Comparison of ENCODE assay signal across 25 cellular contexts in the genomic region with DNA sequence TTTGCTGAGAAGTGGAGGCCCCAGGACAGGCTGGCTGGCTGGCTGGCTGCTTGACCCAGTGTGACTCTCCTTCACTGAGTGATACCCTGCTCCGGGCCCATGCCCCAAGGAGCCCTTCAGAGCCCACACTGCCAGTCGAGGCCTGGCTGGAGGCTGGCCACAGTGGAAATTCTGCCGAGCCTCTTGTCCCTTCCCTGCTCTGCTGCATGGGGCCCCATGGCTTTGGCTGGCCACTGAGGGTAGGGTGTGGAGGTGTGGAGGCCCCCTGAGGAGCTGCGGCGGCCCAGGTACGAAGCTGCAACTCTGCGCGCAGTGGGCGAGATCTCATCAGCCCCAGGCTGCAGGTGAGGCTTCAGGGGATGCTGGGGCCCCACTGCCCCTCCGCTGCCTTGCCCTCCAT. TPM values are rescaled to one million over a fixed set of nuclear protein-coding genes. Genes with fewer than 3 reads are reported as not detected.
A peak's percentile ranks its signal among the peaks of the same experiment; 100 is the strongest.
DNase-seq lines count a peak whose midpoint lies in the region; ATAC-seq, FAIRE-seq and TF ChIP-seq lines count a peak whose summit lies in the region.
"Had no signal": no experiment of that assay in that cellular context is flagged by ENCODE, and none has a peak within 500 bp of the region (broad histone marks: within the 10 kb centered on the region; RNA-seq: fewer than 3 reads in every experiment).

No MANE protein-coding gene starts in this region.

- H3K36me3 ChIP-seq in HepG2 (replicated peaks in 1 of 2; ENCODE audit: control insufficient read depth in 1 of 2, insufficient read depth in 2 of 2, low read length in 2 of 2) (peaks cover 24 to 25% of the 10 kb centered on the region in 2 experiments), right lobe of liver (peaks cover 0 to 16% (median 9%) of the 10 kb centered on the region in 4 donors), neuronal stem cell (replicated peaks in 1 of 2; ENCODE audit: control insufficient read depth in 2 of 2, insufficient read depth in 2 of 2, low read length in 2 of 2) (peaks cover 0 to 10% of the 10 kb centered on the region in 2 donors)

- H3K27me3 ChIP-seq in HepG2 (ENCODE audit: control insufficient read depth in 1 of 2, insufficient read depth in 2 of 2, low read length in 2 of 2) (no peaks in the 10 kb centered on the region; a peak in 1 of 5 replicates), right lobe of liver (no peaks in the 10 kb centered on the region), neuronal stem cell (ENCODE audit: control insufficient read depth in 3 of 3, insufficient read depth in 3 of 3, low read depth in 1 of 3, low read length in 3 of 3) (peaks cover 0 to 8% (median 0%) of the 10 kb centered on the region in 3 experiments)
- H3K27me3 ChIP-seq: BE2C; BLaER1 treated with 17β-estradiol and CSF1 and Interleukin-3, amounts not matched to agents 10 nM and 100 nM had no signal

- H3K27ac ChIP-seq in HepG2 (ENCODE audit: extremely low read length, insufficient read depth, low read length): no peak overlapping the region
- H3K27ac ChIP-seq in right lobe of liver: no peak overlapping the region
- no peak overlapping the region for H3K27ac ChIP-seq in neuronal stem cell (replicated peaks; ENCODE audit: low read length)
- H3K27ac ChIP-seq: A549; BLaER1 treated with 17β-estradiol and CSF1 and Interleukin-3, amounts not matched to agents 10 nM and 100 nM; GM23248 had no signal

- FAIRE-seq in HepG2 (lab: Jason Lieb, UNC): no peak
- FAIRE-seq: A549, G401.6, GM12892, H1 had no signal

- H3K23ac ChIP-seq in neuronal stem cell (ENCODE audit: low read depth, low read length, poor library complexity): peak overlapping the region; percentile 11

- peaks cover 22% of the 10 kb centered on the region for H3K4me1 Mint-ChIP-seq in T-helper 17 cell
- peaks cover 17% of the 10 kb centered on the region for H3K4me1 Mint-ChIP-seq in activated naive CD8-positive, alpha-beta T cell treated with anti-CD3 and anti-CD28 coated beads, Interleukin-2, amount 50 U/mL, for 24 hours

- H3K36me3 Mint-ChIP-seq in T-helper 17 cell (ENCODE audit: low read depth): peaks cover 4% of the 10 kb centered on the region
- no peaks in the 10 kb centered on the region for H3K36me3 Mint-ChIP-seq in activated naive CD8-positive, alpha-beta T cell treated with anti-CD3 and anti-CD28 coated beads, Interleukin-2, amount 50 U/mL, for 24 hours (ENCODE audit: low read depth)

- no peak overlapping the region for H3K27ac Mint-ChIP-seq in T-helper 17 cell
- no peak overlapping the region for H3K27ac Mint-ChIP-seq in activated naive CD8-positive, alpha-beta T cell treated with anti-CD3 and anti-CD28 coated beads, Interleukin-2, amount 50 U/mL, for 24 hours

- BruUV-seq in HepG2 (replicated peaks; lab: Mats Ljungman, UMichigan): no TSS peak

- TF ChIP-seq RAD21 in HepG2 (CRISPR knock-in tag; IDR thresholded peaks at IDR 0.05): no peak

- H3K4me3 Mint-ChIP-seq in T-helper 17 cell: peak overlapping the region; percentile 33
- no peak overlapping the region for H3K4me3 Mint-ChIP-seq in activated naive CD8-positive, alpha-beta T cell treated with anti-CD3 and anti-CD28 coated beads, Interleukin-2, amount 50 U/mL, for 24 hours
- H3K4me3 Mint-ChIP-seq: CD14-positive monocyte; CD4-positive, alpha-beta memory T cell; H9 had no signal

- no peak overlapping the region for H2AK5ac ChIP-seq in neuronal stem cell (ENCODE audit: low read depth, low read length)

- peak overlapping the region; percentile 25 for H2BK15ac ChIP-seq in neuronal stem cell (ENCODE audit: low read length)

- no peak overlapping the region for H3K18ac ChIP-seq in neuronal stem cell (ENCODE audit: low read length)

- no peak overlapping the region for H3K4me2 ChIP-seq in HepG2 (ENCODE audit: low read depth, low read length)
- H3K4me2 ChIP-seq in neuronal stem cell (ENCODE audit: insufficient read depth, low read length, poor library complexity, severe bottlenecking): no peak overlapping the region
- H3K4me2 ChIP-seq: A549 had no signal

- H3K9me3 ChIP-seq in HepG2 (ENCODE audit: low read length) (no peaks in the 10 kb centered on the region), right lobe of liver (no peaks in the 10 kb centered on the region), T-helper 17 cell (ENCODE audit: control insufficient read depth, low read length, poor library complexity, severe bottlenecking) (no peaks in the 10 kb centered on the region), neuronal stem cell (replicated peaks in 1 of 2; ENCODE audit: control insufficient read depth in 2 of 2, insufficient read depth in 1 of 2, low read depth in 1 of 2, low read length in 2 of 2) (peaks cover 0 to 6% of the 10 kb centered on the region in 2 donors)
- H3K9me3 ChIP-seq: A549, BE2C had no signal

- H3K9me3 Mint-ChIP-seq in activated naive CD8-positive, alpha-beta T cell treated with anti-CD3 and anti-CD28 coated beads, Interleukin-2, amount 50 U/mL, for 24 hours: no peaks in the 10 kb centered on the region
- H3K9me3 Mint-ChIP-seq: H9 had no signal

- H3K9ac ChIP-seq in HepG2 (ENCODE audit: insufficient read depth, low read depth, low read length): no peak overlapping the region
- H3K9ac ChIP-seq in neuronal stem cell (ENCODE audit: low read depth, low read length, poor library complexity): no peak overlapping the region
- H3K9ac ChIP-seq: GM23248 had no signal

- CTCF ChIA-PET in HepG2 (lab: Yijun Ruan, JAX; ENCODE audit: low intra/inter-chr PET ratio, low total read pairs): interaction anchor here (0.9 kb wide), 1 partner anchor 235 kb away, joined by 3 read pairs; no protein-coding TSS in a partner anchor

- intact Hi-C loops in HepG2 (cut with micrococcal nuclease; ENCODE audit: unreplicated experiment): no loop called here
- intact Hi-C loops in right lobe of liver (cut with DNase I): loop anchor here in 1 of 2 donors (10.0 kb wide), 1 partner anchor 227 kb away; no protein-coding TSS in a partner anchor

- H4K20me1 ChIP-seq in HepG2 (ENCODE audit: insufficient read depth, low read length): no peaks in the 10 kb centered on the region

- no peaks in the 10 kb centered on the region for H3K79me2 ChIP-seq in HepG2 (ENCODE audit: insufficient read depth, low read length)

- peaks cover 5% of the 10 kb centered on the region for H3K27me3 Mint-ChIP-seq in T-helper 17 cell
- H3K27me3 Mint-ChIP-seq in activated naive CD8-positive, alpha-beta T cell treated with anti-CD3 and anti-CD28 coated beads, Interleukin-2, amount 50 U/mL, for 24 hours: peaks cover 6% of the 10 kb centered on the region

- no peak for DNase-seq in HepG2 (ENCODE audit: low spot score)
- DNase-seq in right lobe of liver: no peak
- DNase-seq in T-helper 17 cell: no peak
- DNase-seq in neuronal stem cell (ENCODE audit: low spot score): no peak
- DNase-seq in activated naive CD8-positive, alpha-beta T cell treated with anti-CD3 and anti-CD28 coated beads, Interleukin-2, amount 50 U/mL, for 24 hours: no peak
- DNase-seq in effector CD8-positive, alpha-beta T cell (lab: John Stamatoyannopoulos, UW): no peak
- DNase-seq: 8988T; ACHN; AML-193; BE2C; Calu3; CD4-positive, alpha-beta memory T cell; COR-L47; DMS153; DND-41; GM23248; H9 had no signal

- H3K4me3 ChIP-seq in HepG2 (replicated peaks in 1 of 3; ENCODE audit: insufficient read depth in 1 of 3, low read depth in 2 of 3, low read length in 3 of 3) (no peak overlapping the region), right lobe of liver (no peak overlapping the region), neuronal stem cell (ENCODE audit: low read length in 2 of 2) (no peak overlapping the region)
- H3K4me3 ChIP-seq: A549; BLaER1 treated with 17β-estradiol and CSF1 and Interleukin-3, amounts not matched to agents 10 nM and 100 nM; GM23248 had no signal

- H2AFZ ChIP-seq in HepG2 (ENCODE audit: low read length) (no peak overlapping the region), neuronal stem cell (ENCODE audit: low read length) (no peak overlapping the region)
- H2AFZ ChIP-seq: GM23248 had no signal

- TF ChIP-seq EP300 in HepG2 (IDR thresholded peaks at IDR 0.05; ENCODE audit: low read depth in 2 of 2, low read length in 2 of 2): no peak
- TF ChIP-seq EP300 in HepG2 (CRISPR knock-in tag; IDR thresholded peaks at IDR 0.05; ENCODE audit: borderline replicate concordance): no peak

- no peak overlapping the region for H2BK120ac ChIP-seq in neuronal stem cell (ENCODE audit: low read depth, low read length)

- no peak for ATAC-seq in HepG2
- ATAC-seq in right lobe of liver: no peak
- no peak for ATAC-seq in T-helper 17 cell
- no peak for ATAC-seq in activated naive CD8-positive, alpha-beta T cell treated with anti-CD3 and anti-CD28 coated beads, Interleukin-2, amount 50 U/mL, for 24 hours
- no peak for ATAC-seq in HG02610 (IDR thresholded peaks at IDR 0.05; ENCODE audit: unreplicated experiment)
- ATAC-seq: A549, HCT116 had no signal

- 96% methylated on average over 5 of the region's 10 CpGs for WGBS in HepG2 (ENCODE audit: low lambda C conversion rate)
- no CpG with 5 or more reads among the region's 10 CpGs for WGBS in right lobe of liver (ENCODE audit: insufficient coverage, low coverage, low lambda C conversion rate, missing lambda C conversion rate)
- WGBS in neuronal stem cell (ENCODE audit: extremely low coverage in 2 of 2, insufficient read length in 2 of 2, insufficient replicate concordance in 1 of 2), 2 donors: no CpG with 5 or more reads among the region's 10 CpGs

- H3K4me1 ChIP-seq in HepG2 (ENCODE audit: insufficient read depth, low read length) (peaks cover 22% of the 10 kb centered on the region), right lobe of liver (peaks cover 0 to 20% (median 0%) of the 10 kb centered on the region in 4 donors), neuronal stem cell (ENCODE audit: control insufficient read depth in 2 of 2, insufficient read depth in 1 of 2, low read depth in 1 of 2, low read length in 2 of 2) (peaks cover 8 to 10% of the 10 kb centered on the region in 2 donors)

- H2BK12ac ChIP-seq in neuronal stem cell (ENCODE audit: low read length): no peak overlapping the region

- no peak for TF ChIP-seq POLR2A in HepG2 (IDR thresholded peaks at IDR 0.05; ENCODE audit: insufficient read depth in 1 of 2, low read depth in 2 of 2, low read length in 2 of 2)
- TF ChIP-seq POLR2A in right lobe of liver (IDR thresholded peaks at IDR 0.05): no peak

- POLR2A ChIA-PET in HepG2 (lab: Yijun Ruan, JAX): no interaction called here

- H3K4ac ChIP-seq in neuronal stem cell (ENCODE audit: low read length): no peak overlapping the region

- H4K8ac ChIP-seq in neuronal stem cell (ENCODE audit: low read depth, low read length): no peak overlapping the region

- H3K79me1 ChIP-seq in neuronal stem cell (ENCODE audit: low read depth, low read length): no peaks in the 10 kb centered on the region

- TF ChIP-seq CTCF in HepG2 (CRISPR knock-in tag; IDR thresholded peaks at IDR 0.05): no peak
- TF ChIP-seq CTCF in right lobe of liver (IDR thresholded peaks at IDR 0.05): no peak

- H3K14ac ChIP-seq in neuronal stem cell (ENCODE audit: low read length): no peak overlapping the region

- no peak overlapping the region for H2BK5ac ChIP-seq in neuronal stem cell (ENCODE audit: low read length)

- H4K91ac ChIP-seq in neuronal stem cell (ENCODE audit: low read depth, low read length, poor library complexity): no peak overlapping the region

- in situ Hi-C loops in HepG2 (cut with HindIII; ENCODE audit: extremely low pct_ligation_motif_present, low pct_unique_long_range_greater_than_20kb): no loop called here

RNA-seq across cellular contexts. Expression of gene HMOX1, which starts 33.4 kb away (rescaled TPM):
- total RNA-seq in HepG2 (2016; rRNA removed; fragmentation: Illumina TruSeq; extraction: Trizol) (53.6 and 54.1 TPM in 2 replicates), right lobe of liver (100 to 1,000 TPM in 1 of 6 experiments, 10 to 100 TPM in 5; 15.7 to 255 (median 47.2) TPM), T-helper 17 cell (1 to 10 TPM; 1.1 to 3.0 TPM)
- 12.4 and 15.7 TPM in 2 replicates for total RNA-seq in HepG2 (2016; cell fraction: cytosol; rRNA removed; fragmentation: Illumina TruSeq; extraction: Trizol; ENCODE audit: low read depth)
- total RNA-seq in HepG2 (2016; cell fraction: insoluble cytoplasmic fraction; rRNA removed; fragmentation: Illumina TruSeq; extraction: Trizol): 43.9 and 54.4 TPM in 2 replicates
- 23.2 and 25.0 TPM in 2 replicates for total RNA-seq in HepG2 (2016; cell fraction: membrane; rRNA removed; fragmentation: Illumina TruSeq; extraction: Trizol)
- 22.0 and 26.2 TPM in 2 replicates for total RNA-seq in HepG2 (2016; cell fraction: nucleus; rRNA removed; fragmentation: Illumina TruSeq; extraction: Trizol)
- polyA plus RNA-seq in HepG2 (2011; rRNA removed): 60.5 and 67.4 TPM in 2 replicates
- 42.4 and 72.7 TPM in 2 replicates for polyA plus RNA-seq in HepG2 (2011; cell fraction: cytosol; rRNA removed)
- 28.4 and 28.9 TPM in 2 replicates for polyA plus RNA-seq in HepG2 (2011; cell fraction: nucleus; rRNA removed)
- polyA plus RNA-seq in HepG2 (2012): 27.8 and 42.7 TPM in 2 replicates
- 12.3 and 13.2 TPM in 2 replicates for polyA plus RNA-seq in HepG2 (2016; cell fraction: cytosol; fragmentation: Illumina TruSeq; extraction: Trizol; ENCODE audit: low read depth)
- 58.0 and 69.8 TPM in 2 replicates for polyA plus RNA-seq in HepG2 (2016; cell fraction: insoluble cytoplasmic fraction; fragmentation: Illumina TruSeq; extraction: Trizol; ENCODE audit: low read depth)
- polyA plus RNA-seq in HepG2 (2016; cell fraction: membrane; fragmentation: Illumina TruSeq; extraction: Trizol; ENCODE audit: low read depth): 18.6 and 20.3 TPM in 2 replicates
- 47.4 and 49.7 TPM in 2 replicates for polyA plus RNA-seq in HepG2 (2016; cell fraction: nucleus; fragmentation: Illumina TruSeq; extraction: Trizol; ENCODE audit: insufficient read depth, low read depth)
- polyA minus RNA-seq in HepG2 (2011; rRNA and poly(A)+ RNA removed; ENCODE audit: low replicate concordance): 12.4 and 47.0 TPM in 2 replicates
- 23.6 and 31.0 TPM in 2 replicates for polyA minus RNA-seq in HepG2 (2011; cell fraction: cytosol; rRNA and poly(A)+ RNA removed)
- 8.1 and 10.9 TPM in 2 replicates for polyA minus RNA-seq in HepG2 (2011; cell fraction: nucleus; rRNA and poly(A)+ RNA removed)
- polyA plus RNA-seq in neuronal stem cell (2013, experiment 1 of 2): 5.1 TPM
- polyA plus RNA-seq in neuronal stem cell (2013, experiment 2 of 2): 5.5 TPM

RNA-seq across cellular contexts. Expression of gene TOM1, which starts 47.8 kb away (rescaled TPM):
- total RNA-seq in HepG2 (2016; rRNA removed; fragmentation: Illumina TruSeq; extraction: Trizol) (26.0 and 30.8 TPM in 2 replicates), right lobe of liver (100 to 1,000 TPM in 2 of 6 experiments, 10 to 100 TPM in 4; 45.0 to 124 (median 54.0) TPM), T-helper 17 cell (100 to 1,000 TPM; 166 to 178 TPM)
- 8.2 and 8.9 TPM in 2 replicates for total RNA-seq in HepG2 (2016; cell fraction: cytosol; rRNA removed; fragmentation: Illumina TruSeq; extraction: Trizol; ENCODE audit: low read depth)
- 27.3 and 37.6 TPM in 2 replicates for total RNA-seq in HepG2 (2016; cell fraction: insoluble cytoplasmic fraction; rRNA removed; fragmentation: Illumina TruSeq; extraction: Trizol)
- 14.9 and 15.6 TPM in 2 replicates for total RNA-seq in HepG2 (2016; cell fraction: membrane; rRNA removed; fragmentation: Illumina TruSeq; extraction: Trizol)
- 23.1 and 32.7 TPM in 2 replicates for total RNA-seq in HepG2 (2016; cell fraction: nucleus; rRNA removed; fragmentation: Illumina TruSeq; extraction: Trizol)
- polyA plus RNA-seq in HepG2 (2011; rRNA removed): 87.3 and 109 TPM in 2 replicates
- 88.6 and 94.3 TPM in 2 replicates for polyA plus RNA-seq in HepG2 (2011; cell fraction: cytosol; rRNA removed)
- polyA plus RNA-seq in HepG2 (2011; cell fraction: nucleus; rRNA removed): 114 and 120 TPM in 2 replicates
- 46.6 and 59.1 TPM in 2 replicates for polyA plus RNA-seq in HepG2 (2012)
- 7.6 and 7.8 TPM in 2 replicates for polyA plus RNA-seq in HepG2 (2016; cell fraction: cytosol; fragmentation: Illumina TruSeq; extraction: Trizol; ENCODE audit: low read depth)
- 26.3 and 33.2 TPM in 2 replicates for polyA plus RNA-seq in HepG2 (2016; cell fraction: insoluble cytoplasmic fraction; fragmentation: Illumina TruSeq; extraction: Trizol; ENCODE audit: low read depth)
- 11.4 and 13.9 TPM in 2 replicates for polyA plus RNA-seq in HepG2 (2016; cell fraction: membrane; fragmentation: Illumina TruSeq; extraction: Trizol; ENCODE audit: low read depth)
- polyA plus RNA-seq in HepG2 (2016; cell fraction: nucleus; fragmentation: Illumina TruSeq; extraction: Trizol; ENCODE audit: insufficient read depth, low read depth): 40.8 and 47.0 TPM in 2 replicates
- polyA minus RNA-seq in HepG2 (2011; rRNA and poly(A)+ RNA removed; ENCODE audit: low replicate concordance): 56.0 and 249 TPM in 2 replicates
- polyA minus RNA-seq in HepG2 (2011; cell fraction: cytosol; rRNA and poly(A)+ RNA removed): 41.1 and 54.6 TPM in 2 replicates
- 59.4 and 74.8 TPM in 2 replicates for polyA minus RNA-seq in HepG2 (2011; cell fraction: nucleus; rRNA and poly(A)+ RNA removed)
- 16.6 TPM for polyA plus RNA-seq in neuronal stem cell (2013, experiment 1 of 2)
- 17.0 TPM for polyA plus RNA-seq in neuronal stem cell (2013, experiment 2 of 2)

RNA-seq across cellular contexts. Expression of gene MCM5, which starts 52.5 kb away (rescaled TPM):
- 87.1 and 93.5 TPM in 2 replicates for total RNA-seq in HepG2 (2016; rRNA removed; fragmentation: Illumina TruSeq; extraction: Trizol)
- 36.4 and 41.9 TPM in 2 replicates for total RNA-seq in HepG2 (2016; cell fraction: cytosol; rRNA removed; fragmentation: Illumina TruSeq; extraction: Trizol; ENCODE audit: low read depth)
- total RNA-seq in HepG2 (2016; cell fraction: insoluble cytoplasmic fraction; rRNA removed; fragmentation: Illumina TruSeq; extraction: Trizol): 66.7 and 92.9 TPM in 2 replicates
- 53.5 and 61.3 TPM in 2 replicates for total RNA-seq in HepG2 (2016; cell fraction: membrane; rRNA removed; fragmentation: Illumina TruSeq; extraction: Trizol)
- 65.1 and 73.9 TPM in 2 replicates for total RNA-seq in HepG2 (2016; cell fraction: nucleus; rRNA removed; fragmentation: Illumina TruSeq; extraction: Trizol)
- polyA plus RNA-seq in HepG2 (2011; rRNA removed): 35.0 and 40.2 TPM in 2 replicates
- 19.1 and 35.5 TPM in 2 replicates for polyA plus RNA-seq in HepG2 (2011; cell fraction: cytosol; rRNA removed)
- 35.1 and 61.3 TPM in 2 replicates for polyA plus RNA-seq in HepG2 (2011; cell fraction: nucleus; rRNA removed)
- polyA plus RNA-seq in HepG2 (2012): 24.2 and 36.5 TPM in 2 replicates
- 11.7 and 13.9 TPM in 2 replicates for polyA plus RNA-seq in HepG2 (2016; cell fraction: cytosol; fragmentation: Illumina TruSeq; extraction: Trizol; ENCODE audit: low read depth)
- 62.2 and 92.9 TPM in 2 replicates for polyA plus RNA-seq in HepG2 (2016; cell fraction: insoluble cytoplasmic fraction; fragmentation: Illumina TruSeq; extraction: Trizol; ENCODE audit: low read depth)
- polyA plus RNA-seq in HepG2 (2016; cell fraction: membrane; fragmentation: Illumina TruSeq; extraction: Trizol; ENCODE audit: low read depth): 18.4 and 22.6 TPM in 2 replicates
- polyA plus RNA-seq in HepG2 (2016; cell fraction: nucleus; fragmentation: Illumina TruSeq; extraction: Trizol; ENCODE audit: insufficient read depth, low read depth): 116 and 125 TPM in 2 replicates
- 190 and 207 TPM in 2 replicates for polyA minus RNA-seq in HepG2 (2011; rRNA and poly(A)+ RNA removed; ENCODE audit: low replicate concordance)
- polyA minus RNA-seq in HepG2 (2011; cell fraction: cytosol; rRNA and poly(A)+ RNA removed): 29.2 and 59.2 TPM in 2 replicates
- polyA minus RNA-seq in HepG2 (2011; cell fraction: nucleus; rRNA and poly(A)+ RNA removed): 25.5 and 42.9 TPM in 2 replicates
- total RNA-seq in right lobe of liver: 10 to 100 TPM in 4 of 6 experiments, 1 to 10 TPM in 2; 6.7 to 35.9 (median 13.4) TPM
- total RNA-seq in T-helper 17 cell: 10 to 100 TPM; 22.6 to 32.6 TPM
- 43.8 TPM for polyA plus RNA-seq in neuronal stem cell (2013, experiment 1 of 2)
- polyA plus RNA-seq in neuronal stem cell (2013, experiment 2 of 2): 41.6 TPM
